Comparison of ENCODE assay signal across 8 cellular contexts in the genomic region with DNA sequence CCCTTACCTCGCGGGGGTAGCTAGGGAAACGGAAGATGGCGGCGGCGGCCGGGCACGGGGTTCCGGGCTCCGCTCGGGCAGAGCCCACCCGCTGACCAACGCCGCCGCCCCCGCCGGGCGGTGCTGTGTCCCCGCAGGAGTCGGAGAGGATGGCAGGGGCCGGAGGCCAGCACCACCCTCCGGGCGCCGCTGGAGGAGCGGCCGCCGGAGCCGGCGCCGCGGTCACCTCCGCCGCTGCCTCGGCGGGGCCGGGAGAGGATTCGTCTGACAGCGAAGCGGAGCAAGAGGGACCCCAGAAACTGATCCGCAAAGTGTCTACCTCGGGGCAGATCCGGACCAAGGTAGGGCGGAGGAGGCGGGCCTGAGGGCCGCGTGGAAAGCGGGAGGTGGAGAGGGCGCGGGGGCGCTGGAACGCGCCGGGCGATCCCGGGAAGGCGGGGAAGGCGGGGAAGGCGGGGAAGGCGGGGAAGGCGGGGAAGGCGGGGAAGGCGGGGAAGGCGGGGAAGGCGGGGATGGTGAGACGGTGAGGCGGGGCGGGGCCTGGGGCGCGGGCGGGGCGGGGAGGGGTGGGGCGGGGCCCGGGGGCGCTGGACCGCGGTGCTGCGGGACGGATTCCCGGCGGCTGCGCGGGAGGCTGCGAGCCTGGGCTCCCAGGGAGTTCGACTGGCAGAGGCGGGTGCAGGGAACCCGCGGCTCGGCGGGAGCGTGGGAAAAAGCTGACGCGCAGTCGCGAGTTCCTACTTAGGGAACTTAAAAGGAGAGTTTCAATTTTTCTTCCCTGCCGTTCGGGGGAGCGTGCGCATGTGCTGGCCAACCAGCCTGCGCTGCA. TPM values are rescaled to one million over a fixed set of nuclear protein-coding genes. Genes with fewer than 3 reads are reported as not detected.
DNase-seq lines count a peak whose midpoint lies in the region; ATAC-seq lines count a peak whose summit lies in the region.

A gene with protein sequence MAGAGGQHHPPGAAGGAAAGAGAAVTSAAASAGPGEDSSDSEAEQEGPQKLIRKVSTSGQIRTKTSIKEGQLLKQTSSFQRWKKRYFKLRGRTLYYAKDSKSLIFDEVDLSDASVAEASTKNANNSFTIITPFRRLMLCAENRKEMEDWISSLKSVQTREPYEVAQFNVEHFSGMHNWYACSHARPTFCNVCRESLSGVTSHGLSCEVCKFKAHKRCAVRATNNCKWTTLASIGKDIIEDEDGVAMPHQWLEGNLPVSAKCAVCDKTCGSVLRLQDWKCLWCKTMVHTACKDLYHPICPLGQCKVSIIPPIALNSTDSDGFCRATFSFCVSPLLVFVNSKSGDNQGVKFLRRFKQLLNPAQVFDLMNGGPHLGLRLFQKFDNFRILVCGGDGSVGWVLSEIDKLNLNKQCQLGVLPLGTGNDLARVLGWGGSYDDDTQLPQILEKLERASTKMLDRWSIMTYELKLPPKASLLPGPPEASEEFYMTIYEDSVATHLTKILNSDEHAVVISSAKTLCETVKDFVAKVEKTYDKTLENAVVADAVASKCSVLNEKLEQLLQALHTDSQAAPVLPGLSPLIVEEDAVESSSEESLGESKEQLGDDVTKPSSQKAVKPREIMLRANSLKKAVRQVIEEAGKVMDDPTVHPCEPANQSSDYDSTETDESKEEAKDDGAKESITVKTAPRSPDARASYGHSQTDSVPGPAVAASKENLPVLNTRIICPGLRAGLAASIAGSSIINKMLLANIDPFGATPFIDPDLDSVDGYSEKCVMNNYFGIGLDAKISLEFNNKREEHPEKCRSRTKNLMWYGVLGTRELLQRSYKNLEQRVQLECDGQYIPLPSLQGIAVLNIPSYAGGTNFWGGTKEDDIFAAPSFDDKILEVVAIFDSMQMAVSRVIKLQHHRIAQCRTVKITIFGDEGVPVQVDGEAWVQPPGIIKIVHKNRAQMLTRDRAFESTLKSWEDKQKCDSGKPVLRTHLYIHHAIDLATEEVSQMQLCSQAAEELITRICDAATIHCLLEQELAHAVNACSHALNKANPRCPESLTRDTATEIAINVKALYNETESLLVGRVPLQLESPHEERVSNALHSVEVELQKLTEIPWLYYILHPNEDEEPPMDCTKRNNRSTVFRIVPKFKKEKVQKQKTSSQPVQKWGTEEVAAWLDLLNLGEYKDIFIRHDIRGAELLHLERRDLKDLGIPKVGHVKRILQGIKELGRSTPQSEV (plus strand): TSS at position 24 of the 829 bp plus-strand sequence. CDS start 126 bp downstream, at position 150.

- peak; percentile 88 for DNase-seq in CD1c-positive myeloid dendritic cell (ENCODE audit: extremely low spot score)
- DNase-seq in GM19240 (ENCODE audit: insufficient read length, low spot score) = peak; percentile 52
- peak; percentile 37 for DNase-seq in OCI-M1 (lab: John Stamatoyannopoulos, UW)
- peak; percentile 80 to 81 for DNase-seq in activated T-cell treated with anti-CD3 and anti-CD28 coated beads, Interleukin-2, amount 50 U/mL, for 48 hours

- H3K4me3 Mint-ChIP-seq in stimulated activated naive CD8-positive, alpha-beta T cell treated with anti-CD3 and anti-CD28 coated beads, Interleukin-15, Interleukin-2, amounts not matched to agents 100 ng/mL and 50 ng/mL, for 24 hours = peak within 1 kb of the TSS; percentile 88

- peaks cover 15% of the 10 kb centered on the region for H3K36me3 Mint-ChIP-seq in stimulated activated naive CD8-positive, alpha-beta T cell treated with anti-CD3 and anti-CD28 coated beads, Interleukin-15, Interleukin-2, amounts not matched to agents 100 ng/mL and 50 ng/mL, for 24 hours (ENCODE audit: low read depth)

- ATAC-seq in HG03460 (IDR thresholded peaks at IDR 0.05; ENCODE audit: unreplicated experiment) (peak; percentile 45), esophagus mucosa (peak; percentile 80)

- no peaks in the 10 kb centered on the region for H3K9me3 Mint-ChIP-seq in stimulated activated naive CD8-positive, alpha-beta T cell treated with anti-CD3 and anti-CD28 coated beads, Interleukin-15, Interleukin-2, amounts not matched to agents 100 ng/mL and 50 ng/mL, for 24 hours

- H3K4me3 ChIP-seq in mucosa of stomach (ENCODE audit: low read length) = peak within 1 kb of the TSS; percentile 66

- H3K27ac Mint-ChIP-seq in stimulated activated naive CD8-positive, alpha-beta T cell treated with anti-CD3 and anti-CD28 coated beads, Interleukin-15, Interleukin-2, amounts not matched to agents 100 ng/mL and 50 ng/mL, for 24 hours = peak within 1 kb of the TSS; percentile 77

- H3K9me3 ChIP-seq in mucosa of stomach (ENCODE audit: control insufficient read depth, low read length) = no peaks in the 10 kb centered on the region

- no peaks in the 10 kb centered on the region for H3K36me3 ChIP-seq in mucosa of stomach (ENCODE audit: control insufficient read depth, insufficient read depth, low read length)

- peak within 1 kb of the TSS; percentile 71 for H3K9ac ChIP-seq in mucosa of stomach (ENCODE audit: low read length)

- H3K27me3 Mint-ChIP-seq in stimulated activated naive CD8-positive, alpha-beta T cell treated with anti-CD3 and anti-CD28 coated beads, Interleukin-15, Interleukin-2, amounts not matched to agents 100 ng/mL and 50 ng/mL, for 24 hours = peaks cover 21% of the 10 kb centered on the region

- H3K27me3 ChIP-seq in mucosa of stomach (ENCODE audit: control insufficient read depth, insufficient read depth, low read length) = no peaks in the 10 kb centered on the region

- H3K4me1 Mint-ChIP-seq in stimulated activated naive CD8-positive, alpha-beta T cell treated with anti-CD3 and anti-CD28 coated beads, Interleukin-15, Interleukin-2, amounts not matched to agents 100 ng/mL and 50 ng/mL, for 24 hours (ENCODE audit: low read depth) = peaks cover 23% of the 10 kb centered on the region

- H3K4me1 ChIP-seq in mucosa of stomach (ENCODE audit: control insufficient read depth, insufficient read depth, low read length) = peaks cover 9% of the 10 kb centered on the region

RNA-seq across cellular contexts. Expression of the gene that starts here (rescaled TPM):
- total RNA-seq in esophagus mucosa = 15.9 TPM

Comparison
In these comparisons a context has a peak if more than half of its experiments do, and no peak if none do; other contexts are left out.
1. Peak in every context shown above with its lines: DNase-seq, ATAC-seq and H3K4me3 ChIP-seq.
2. DNase-seq: peak in every context shown above with its lines; median percentile 88 in CD1c-positive myeloid dendritic cell; 80 in activated T-cell treated with anti-CD3 and anti-CD28 coated beads, Interleukin-2, amount 50 U/mL, for 48 hours; 52 in GM19240; 37 in OCI-M1.